18 cellular contexts compared by ENCODE assay signal in the genomic region with DNA sequence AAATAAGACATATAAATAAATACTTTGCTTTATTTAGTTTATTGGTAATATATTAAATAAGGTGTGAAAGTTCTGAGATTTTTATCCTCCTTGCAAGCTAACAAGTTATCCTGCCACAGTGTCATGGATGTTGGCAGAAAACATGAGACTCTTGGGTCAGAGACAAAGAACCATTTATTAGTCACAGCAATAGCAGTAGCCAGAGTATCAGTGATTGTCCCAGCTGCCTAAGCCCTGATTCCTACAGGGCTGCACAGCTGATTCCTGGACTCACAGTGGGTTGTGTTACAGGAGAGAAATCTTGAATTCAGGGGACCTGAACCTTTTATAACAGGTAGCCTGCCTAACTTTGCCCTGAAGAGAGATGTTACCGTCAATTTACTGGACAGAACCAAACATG.
"Had no signal": no experiment of that assay in that cellular context is flagged by ENCODE, and none has a peak within 500 bp of the region (broad histone marks: within the 10 kb centered on the region; RNA-seq: fewer than 3 reads in every experiment).

No MANE protein-coding gene starts in this region.

- ATAC-seq: left cardiac atrium; lower lobe of right lung; mucosa of descending colon; naive thymus-derived CD8-positive, alpha-beta T cell; right cardiac atrium had no signal

- H3K27ac ChIP-seq: coronary artery, left ventricle myocardium inferior, lower lobe of right lung, suprapubic skin, thyroid gland had no signal

- DNase-seq: effector CD4-positive, alpha-beta T cell; foreskin melanocyte; immature natural killer cell; kidney; left cardiac atrium; left ventricle myocardium inferior; lower lobe of right lung; mesenchymal stem cell; mucosa of descending colon; naive thymus-derived CD8-positive, alpha-beta T cell; right cardiac atrium; stimulated activated CD4-positive, alpha-beta T cell treated with anti-CD3 and anti-CD28 coated beads, Interleukin-2, amount 100 ng/mL, for 48 hours; stimulated activated naive CD4-positive, alpha-beta T cell treated with Interleukin-2 at 50 U/mL for 16 hours; thyroid gland had no signal

- H3K4me1 ChIP-seq: lower lobe of right lung, suprapubic skin, thyroid gland had no signal

- H3K36me3 ChIP-seq: left ventricle myocardium inferior, lower lobe of right lung, suprapubic skin, thyroid gland had no signal

- H3K4me3 ChIP-seq: coronary artery, left ventricle myocardium inferior, lower lobe of right lung, mucosa of descending colon, smooth muscle cell, suprapubic skin, thyroid gland had no signal

- H3K27me3 ChIP-seq: suprapubic skin, thyroid gland had no signal

- FAIRE-seq: urothelium cell line had no signal

- H3K9me3 ChIP-seq: left ventricle myocardium inferior, lower lobe of right lung, mucosa of descending colon, suprapubic skin, thyroid gland had no signal
